12 cellular contexts compared by ENCODE assay signal in the genomic region with DNA sequence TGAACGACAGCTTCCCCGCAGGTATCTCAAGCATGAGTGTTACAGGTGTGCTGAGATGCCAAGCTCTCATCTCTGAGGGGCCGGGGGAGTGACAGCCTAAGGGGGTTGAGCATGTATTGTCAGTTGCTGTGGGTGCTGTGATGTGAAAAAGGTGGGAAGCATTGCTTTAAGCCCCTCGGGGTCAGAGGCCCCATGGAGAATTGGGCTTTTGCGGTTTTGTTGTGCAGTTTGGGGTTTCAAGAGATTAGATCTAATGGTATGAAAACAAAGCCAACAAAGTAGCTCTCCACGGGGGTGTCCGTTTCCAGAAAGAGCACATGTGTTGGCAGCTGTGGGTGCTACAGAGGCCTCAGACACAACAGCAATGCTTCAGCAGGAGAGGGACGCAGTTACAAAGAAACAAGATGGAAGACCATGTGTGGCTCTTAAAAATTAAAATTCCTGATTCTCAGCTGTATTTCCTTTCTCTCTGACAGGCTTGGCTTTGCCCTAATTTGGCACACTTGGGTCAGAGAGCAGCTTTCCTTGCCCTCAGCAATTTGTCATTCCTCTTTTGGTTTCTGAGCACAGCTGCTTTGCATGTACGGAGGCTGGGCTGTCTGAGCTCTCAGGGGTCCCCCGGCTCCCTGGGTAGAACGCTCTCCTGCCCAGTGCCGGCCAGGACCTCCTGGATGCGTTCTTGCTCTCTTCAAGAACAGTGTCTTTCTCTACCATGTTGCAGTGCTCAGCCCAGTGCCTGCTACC. TPM values are rescaled to one million over a fixed set of nuclear protein-coding genes. Genes with fewer than 3 reads are reported as not detected.
DNase-seq lines count a peak whose midpoint lies in the region; ATAC-seq and TF ChIP-seq lines count a peak whose summit lies in the region.
"Had no signal": no experiment of that assay in that cellular context is flagged by ENCODE, and none has a peak within 500 bp of the region (broad histone marks: within the 10 kb centered on the region; RNA-seq: fewer than 3 reads in every experiment).

No MANE protein-coding gene starts in this region.

- H3K36me3 Mint-ChIP-seq in stimulated activated naive CD8-positive, alpha-beta T cell treated with anti-CD3 and anti-CD28 coated beads, Interleukin-15, Interleukin-2, amounts not matched to agents 100 ng/mL and 50 ng/mL, for 24 hours (ENCODE audit: low read depth): peaks cover 4% of the 10 kb centered on the region
- H3K36me3 Mint-ChIP-seq in naive thymus-derived CD8-positive, alpha-beta T cell: peaks cover 0 to 5% (median 0%) of the 10 kb centered on the region in 3 donors
- no peaks in the 10 kb centered on the region for H3K36me3 Mint-ChIP-seq in MCF 10A (ENCODE audit: insufficient read depth, unreplicated experiment)

- CTCF ChIA-PET in MCF 10A (lab: Yijun Ruan, JAX): interaction anchor here (0.5 to 1.5 kb wide), 8 partner anchors 9 to 430 kb away, joined by 3 to 5 read pairs (median 3); no protein-coding TSS in a partner anchor

- H3K4me1 Mint-ChIP-seq in stimulated activated naive CD8-positive, alpha-beta T cell treated with anti-CD3 and anti-CD28 coated beads, Interleukin-15, Interleukin-2, amounts not matched to agents 100 ng/mL and 50 ng/mL, for 24 hours (ENCODE audit: low read depth): peaks cover 71% of the 10 kb centered on the region
- H3K4me1 Mint-ChIP-seq in naive thymus-derived CD8-positive, alpha-beta T cell: peaks cover 48 to 82% (median 71%) of the 10 kb centered on the region in 4 donors
- H3K4me1 Mint-ChIP-seq in MCF 10A (ENCODE audit: insufficient read depth, unreplicated experiment): peaks cover 4% of the 10 kb centered on the region

- no TSS peak for BruUV-seq in MCF 10A (replicated peaks; lab: Mats Ljungman, UMichigan)

- POLR2A ChIA-PET in naive thymus-derived CD8-positive, alpha-beta T cell (lab: Charles Lee): interaction anchor here (1.2 to 1.8 kb wide), 2 partner anchors 9 to 42 kb away, joined by 3 to 7 read pairs; no protein-coding TSS in a partner anchor
- POLR2A ChIA-PET in MCF 10A (lab: Yijun Ruan, JAX): no interaction called here

- H3K27ac ChIP-seq in testis: no peak overlapping the region
- H3K27ac ChIP-seq: upper lobe of right lung had no signal

- no peaks in the 10 kb centered on the region for H3K27me3 Mint-ChIP-seq in stimulated activated naive CD8-positive, alpha-beta T cell treated with anti-CD3 and anti-CD28 coated beads, Interleukin-15, Interleukin-2, amounts not matched to agents 100 ng/mL and 50 ng/mL, for 24 hours
- H3K27me3 Mint-ChIP-seq in naive thymus-derived CD8-positive, alpha-beta T cell: no peaks in the 10 kb centered on the region
- H3K27me3 Mint-ChIP-seq in MCF 10A (ENCODE audit: insufficient read depth, unreplicated experiment): no peaks in the 10 kb centered on the region
- H3K27me3 Mint-ChIP-seq: activated naive CD4-positive, alpha-beta T cell treated with anti-CD3 and anti-CD28 coated beads, Interleukin-2, amount 50 U/mL, for 24 hours had no signal

- no peaks in the 10 kb centered on the region for H3K27me3 ChIP-seq in testis
- H3K27me3 ChIP-seq: upper lobe of right lung had no signal

- H3K4me1 ChIP-seq in testis: peaks cover 9% of the 10 kb centered on the region

- H3K9me3 ChIP-seq in testis: no peaks in the 10 kb centered on the region
- H3K9me3 ChIP-seq: upper lobe of right lung had no signal

- no peak overlapping the region for H3K4me3 ChIP-seq in testis
- H3K4me3 ChIP-seq: upper lobe of right lung had no signal

- no peak for TF ChIP-seq CTCF in testis (IDR thresholded peaks at IDR 0.05)
- no peak for TF ChIP-seq CTCF in MCF 10A (IDR thresholded peaks at IDR 0.05; ENCODE audit: unreplicated experiment)

- no peak for TF ChIP-seq POLR2A in testis (IDR thresholded peaks at IDR 0.05)

- peak overlapping the region; percentile 41 for H3K27ac Mint-ChIP-seq in stimulated activated naive CD8-positive, alpha-beta T cell treated with anti-CD3 and anti-CD28 coated beads, Interleukin-15, Interleukin-2, amounts not matched to agents 100 ng/mL and 50 ng/mL, for 24 hours
- peak overlapping the region; percentile 31 to 86 (median 68) for H3K27ac Mint-ChIP-seq in naive thymus-derived CD8-positive, alpha-beta T cell
- no peak overlapping the region for H3K27ac Mint-ChIP-seq in MCF 10A (ENCODE audit: low read depth, unreplicated experiment)
- H3K27ac Mint-ChIP-seq: activated naive CD4-positive, alpha-beta T cell treated with anti-CD3 and anti-CD28 coated beads, Interleukin-2, amount 50 U/mL, for 24 hours had no signal

- peak overlapping the region; percentile 40 for H3K4me3 Mint-ChIP-seq in stimulated activated naive CD8-positive, alpha-beta T cell treated with anti-CD3 and anti-CD28 coated beads, Interleukin-15, Interleukin-2, amounts not matched to agents 100 ng/mL and 50 ng/mL, for 24 hours
- peak overlapping the region in 7 of 10 donors; percentile 12 to 71 (median 52) for H3K4me3 Mint-ChIP-seq in naive thymus-derived CD8-positive, alpha-beta T cell
- H3K4me3 Mint-ChIP-seq in MCF 10A (ENCODE audit: unreplicated experiment): no peak overlapping the region
- H3K4me3 Mint-ChIP-seq: activated naive CD4-positive, alpha-beta T cell treated with anti-CD3 and anti-CD28 coated beads, Interleukin-2, amount 50 U/mL, for 24 hours had no signal

- intact Hi-C loops in testis (cut with DNase I; ENCODE audit: low total_unique reads) (no loop called here), MCF 10A (cut with micrococcal nuclease) (no loop called here)

- WGBS in testis, 2 donors: 69 to 73% methylated on average over 12 to 13 of the region's 13 CpGs

- DNase-seq in stimulated activated naive CD8-positive, alpha-beta T cell treated with anti-CD3 and anti-CD28 coated beads, Interleukin-15, Interleukin-2, amounts not matched to agents 100 U/mL and 50 U/mL, for 24 hours: no peak
- peak; percentile 30 for DNase-seq in RPMI8226
- no peak for DNase-seq in naive thymus-derived CD8-positive, alpha-beta T cell
- no peak for DNase-seq in SK-N-DZ (ENCODE audit: low spot score)
- no peak for DNase-seq in testis
- no peak for DNase-seq in HCEC 1CT
- DNase-seq in MCF 10A (ENCODE audit: unreplicated experiment): no peak
- DNase-seq: activated CD4-positive, alpha-beta T cell treated with anti-CD3 and anti-CD28 coated beads, Interleukin-2, amount 50 U/mL, for 4 hours; NCI-H1694; upper lobe of right lung had no signal

- ATAC-seq in stimulated activated naive CD8-positive, alpha-beta T cell treated with anti-CD3 and anti-CD28 coated beads, Interleukin-15, Interleukin-2, amounts not matched to agents 100 U/mL and 50 U/mL, for 24 hours: no peak
- peak; percentile 27 to 34 for ATAC-seq in naive thymus-derived CD8-positive, alpha-beta T cell
- ATAC-seq: upper lobe of right lung had no signal

- no peaks in the 10 kb centered on the region for H3K36me3 ChIP-seq in testis (ENCODE audit: low read depth, missing control alignments)

- H3K9me3 Mint-ChIP-seq in stimulated activated naive CD8-positive, alpha-beta T cell treated with anti-CD3 and anti-CD28 coated beads, Interleukin-15, Interleukin-2, amounts not matched to agents 100 ng/mL and 50 ng/mL, for 24 hours: no peaks in the 10 kb centered on the region
- no peaks in the 10 kb centered on the region for H3K9me3 Mint-ChIP-seq in naive thymus-derived CD8-positive, alpha-beta T cell
- no peaks in the 10 kb centered on the region for H3K9me3 Mint-ChIP-seq in MCF 10A (ENCODE audit: unreplicated experiment)
- H3K9me3 Mint-ChIP-seq: activated naive CD4-positive, alpha-beta T cell treated with anti-CD3 and anti-CD28 coated beads, Interleukin-2, amount 50 U/mL, for 24 hours had no signal

RNA-seq across cellular contexts. Expression of a gene that starts 7.0 kb away (rescaled TPM):
- total RNA-seq in naive thymus-derived CD8-positive, alpha-beta T cell: 10 to 100 TPM; 21.7 to 22.0 TPM
- polyA plus RNA-seq in naive thymus-derived CD8-positive, alpha-beta T cell: 10 to 100 TPM in 1 of 3 donors, 1 to 10 TPM in 2; 1.9 to 10.2 (median 9.4) TPM
- polyA plus RNA-seq in SK-N-DZ (2014; cell fraction: cytosol; rRNA removed): 7.8 and 9.2 TPM in 2 replicates
- 5.2 and 9.1 TPM in 2 replicates for polyA plus RNA-seq in SK-N-DZ (2014; cell fraction: nucleus; rRNA removed)
- total RNA-seq in testis (10 to 100 TPM; 23.8 to 28.7 TPM), MCF 10A (2022) (11.9 and 18.4 TPM in 2 replicates)
- polyA plus RNA-seq in testis (ENCODE audit: insufficient read depth, low read depth, low replicate concordance): 63.0 TPM

RNA-seq across cellular contexts. Expression of a gene that starts 7.0 kb away (rescaled TPM):
- total RNA-seq in naive thymus-derived CD8-positive, alpha-beta T cell: 10 to 100 TPM; 30.4 to 36.4 TPM
- polyA plus RNA-seq in naive thymus-derived CD8-positive, alpha-beta T cell: 1 to 10 TPM in 2 of 3 donors, under 1 TPM in 1; 0.61 to 1.8 (median 1.6) TPM
- polyA plus RNA-seq in SK-N-DZ (2014; cell fraction: cytosol; rRNA removed): 31.1 and 33.1 TPM in 2 replicates
- 22.1 and 36.0 TPM in 2 replicates for polyA plus RNA-seq in SK-N-DZ (2014; cell fraction: nucleus; rRNA removed)
- total RNA-seq in testis (10 to 100 TPM; 25.2 to 37.7 TPM), MCF 10A (2022) (30.4 and 44.8 TPM in 2 replicates)
- polyA plus RNA-seq in testis (ENCODE audit: insufficient read depth, low read depth, low replicate concordance): 28.6 TPM
